Comparison of ENCODE assay signal across 32 cellular contexts in genomic region chr4:48785302-48785701, GRCh38.
"Had no signal": no experiment of that assay in that cellular context is flagged by ENCODE, and none has a peak within 500 bp of the region (broad histone marks: within the 10 kb centered on the region; RNA-seq: fewer than 3 reads in every experiment).

No MANE protein-coding gene starts in this region.

- H2AFZ ChIP-seq: hepatocyte had no signal

- H3K27me3 ChIP-seq: heart right ventricle, hepatocyte, pancreas, sigmoid colon, testis, thyroid gland, transverse colon, upper lobe of left lung, vagina had no signal

- H3K4me1 ChIP-seq: lower lobe of right lung, pancreas, prostate gland had no signal

- H3K36me3 ChIP-seq: heart right ventricle, lower lobe of right lung, pancreas, prostate gland, sigmoid colon, thyroid gland, transverse colon, upper lobe of left lung, vagina had no signal

- H3K4me2 ChIP-seq: hepatocyte, smooth muscle cell had no signal

- H3K79me2 ChIP-seq: hepatocyte had no signal

- H3K9me3 ChIP-seq: heart right ventricle, lower lobe of right lung, mucosa of descending colon, pancreas, prostate gland, sigmoid colon, testis, thyroid gland, transverse colon, upper lobe of left lung, vagina had no signal

- FAIRE-seq: pancreas had no signal

- H3K4me3 ChIP-seq: heart right ventricle, hepatocyte, lower lobe of right lung, mucosa of descending colon, pancreas, prostate gland, sigmoid colon, smooth muscle cell, testis, thyroid gland, transverse colon, upper lobe of left lung, vagina had no signal

- ATAC-seq: heart right ventricle; left cardiac atrium; left lobe of liver; left ventricle myocardium superior; lower lobe of right lung; mucosa of descending colon; naive thymus-derived CD4-positive, alpha-beta T cell; natural killer cell treated with Interleukin-12 subunit alpha and Interleukin-12 subunit beta and Interleukin-15 and Interleukin-18, amount 100 ng/mL, for 72 hours; pancreas; right cardiac atrium; stimulated activated memory B cell treated with anti-CD40 and anti-IgM and Interleukin-4, amounts not matched to agents 10 μg/mL and 1 μg/mL and 100 μg/mL, for 72 hours; stimulated activated naive CD8-positive, alpha-beta T cell treated with anti-CD3 and anti-CD28 coated beads, Interleukin-15, amount 100 ng/mL, for 72 hours had no signal

- DNase-seq: heart right ventricle; islet precursor cell; left cardiac atrium; left ventricle myocardium superior; lower lobe of right lung; mesendoderm; midbrain; mucosa of descending colon; naive thymus-derived CD4-positive, alpha-beta T cell; nucleus accumbens; pancreas; posterior cingulate gyrus; retina; right cardiac atrium; sigmoid colon; stimulated activated CD4-positive, alpha-beta T cell treated with anti-CD3 and anti-CD28 coated beads, Interleukin-1b, Interleukin-23, amount 100 ng/mL, for 48 hours; stimulated activated CD4-positive, alpha-beta T cell treated with anti-CD3 and anti-CD28 coated beads, Interleukin-2, amount 100 ng/mL, for 48 hours; stimulated activated CD4-positive, alpha-beta T cell treated with anti-CD3 and anti-CD28 coated beads, Interleukin-4, amount 100 ng/mL, for 4 hours; stimulated activated CD8-positive, alpha-beta memory T cell treated with anti-CD3 and anti-CD28 coated beads, Interleukin-4, amount 100 ng/mL, for 48 hours; stimulated activated naive CD4-positive, alpha-beta T cell treated with Interleukin-2 at 50 U/mL for 16 hours; stimulated activated naive CD8-positive, alpha-beta T cell treated with anti-CD3 and anti-CD28 coated beads, Interleukin-15, amount 100 ng/mL, for 72 hours; testis; thyroid gland; transverse colon; upper lobe of left lung had no signal

- H3K27ac ChIP-seq: heart right ventricle, hepatocyte, lower lobe of right lung, pancreas, prostate gland, sigmoid colon, testis, thyroid gland, transverse colon, upper lobe of left lung, vagina had no signal
